ENCODE assay signal across 2 cellular contexts in the genomic region with DNA sequence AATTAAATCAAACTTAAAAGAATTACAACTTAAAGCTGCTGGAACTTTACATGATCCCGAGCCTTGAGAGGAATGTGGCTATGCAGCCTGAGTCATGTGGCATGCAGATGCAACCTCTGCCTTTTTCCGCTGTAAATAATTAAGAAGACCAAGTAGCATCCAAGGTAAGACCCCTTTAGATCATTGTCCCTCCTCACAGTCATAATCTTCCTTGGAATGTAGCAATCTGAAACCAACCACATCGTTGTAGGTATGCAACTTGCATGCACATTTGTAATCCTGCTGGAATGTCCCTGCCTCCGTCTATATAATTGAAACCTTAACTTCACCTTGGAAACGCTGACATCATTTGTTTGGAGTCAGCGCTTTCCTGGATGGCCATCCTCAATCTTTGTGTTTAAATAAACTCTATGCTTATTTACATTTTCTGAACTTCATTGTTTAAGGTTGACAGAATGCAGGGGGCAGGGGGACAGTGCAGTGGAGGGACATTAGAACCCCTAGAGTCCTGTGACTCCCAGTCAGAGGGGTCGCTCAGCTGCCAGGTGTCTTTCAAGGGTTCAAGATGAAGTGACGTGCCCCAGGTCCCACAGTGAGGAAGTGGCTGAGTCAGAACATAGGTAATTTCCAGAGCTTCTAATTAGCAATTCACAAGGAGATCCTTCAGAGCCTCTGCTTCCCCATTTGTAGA.
TF ChIP-seq lines count a peak whose summit lies in the region.

No MANE protein-coding gene starts in this region.

TF ChIP-seq in endothelial cell of umbilical vein, 7 proteins besides CTCF, POLR2A, EP300 and RAD21 (continued from another document):
- TF ChIP-seq FOS (IDR thresholded peaks at IDR 0.05; ENCODE audit: borderline replicate concordance, insufficient read depth, low read length) (no peak), POLR2AphosphoS5 (IDR thresholded peaks at IDR 0.05; ENCODE audit: insufficient read depth, low read depth, low read length) (no peak), JUN (IDR thresholded peaks at IDR 0.05; ENCODE audit: borderline replicate concordance, insufficient read depth, insufficient read length, low read depth) (peak; percentile 23)

TF ChIP-seq in neural cell, 6 proteins besides CTCF, POLR2A, EP300 and RAD21:
- TF ChIP-seq, protein P1, sequence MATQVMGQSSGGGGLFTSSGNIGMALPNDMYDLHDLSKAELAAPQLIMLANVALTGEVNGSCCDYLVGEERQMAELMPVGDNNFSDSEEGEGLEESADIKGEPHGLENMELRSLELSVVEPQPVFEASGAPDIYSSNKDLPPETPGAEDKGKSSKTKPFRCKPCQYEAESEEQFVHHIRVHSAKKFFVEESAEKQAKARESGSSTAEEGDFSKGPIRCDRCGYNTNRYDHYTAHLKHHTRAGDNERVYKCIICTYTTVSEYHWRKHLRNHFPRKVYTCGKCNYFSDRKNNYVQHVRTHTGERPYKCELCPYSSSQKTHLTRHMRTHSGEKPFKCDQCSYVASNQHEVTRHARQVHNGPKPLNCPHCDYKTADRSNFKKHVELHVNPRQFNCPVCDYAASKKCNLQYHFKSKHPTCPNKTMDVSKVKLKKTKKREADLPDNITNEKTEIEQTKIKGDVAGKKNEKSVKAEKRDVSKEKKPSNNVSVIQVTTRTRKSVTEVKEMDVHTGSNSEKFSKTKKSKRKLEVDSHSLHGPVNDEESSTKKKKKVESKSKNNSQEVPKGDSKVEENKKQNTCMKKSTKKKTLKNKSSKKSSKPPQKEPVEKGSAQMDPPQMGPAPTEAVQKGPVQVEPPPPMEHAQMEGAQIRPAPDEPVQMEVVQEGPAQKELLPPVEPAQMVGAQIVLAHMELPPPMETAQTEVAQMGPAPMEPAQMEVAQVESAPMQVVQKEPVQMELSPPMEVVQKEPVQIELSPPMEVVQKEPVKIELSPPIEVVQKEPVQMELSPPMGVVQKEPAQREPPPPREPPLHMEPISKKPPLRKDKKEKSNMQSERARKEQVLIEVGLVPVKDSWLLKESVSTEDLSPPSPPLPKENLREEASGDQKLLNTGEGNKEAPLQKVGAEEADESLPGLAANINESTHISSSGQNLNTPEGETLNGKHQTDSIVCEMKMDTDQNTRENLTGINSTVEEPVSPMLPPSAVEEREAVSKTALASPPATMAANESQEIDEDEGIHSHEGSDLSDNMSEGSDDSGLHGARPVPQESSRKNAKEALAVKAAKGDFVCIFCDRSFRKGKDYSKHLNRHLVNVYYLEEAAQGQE (IDR thresholded peaks at IDR 0.05; ENCODE audit: borderline replicate concordance) = no peak
- TF ChIP-seq SMC3 (conservative IDR thresholded peaks at IDR 0.05; ENCODE audit: poor library complexity) = no peak
- no peak for TF ChIP-seq POLR2AphosphoS5 (IDR thresholded peaks at IDR 0.05)
- TF ChIP-seq EZH2 (IDR thresholded peaks at IDR 0.05; ENCODE audit: borderline replicate concordance, insufficient read depth, low read length, poor library complexity, severe bottlenecking) = no peak
- peak; percentile 8 for TF ChIP-seq MXI1 (conservative IDR thresholded peaks at IDR 0.05; ENCODE audit: poor library complexity, severe bottlenecking)
- TF ChIP-seq TAF1 (IDR thresholded peaks at IDR 0.05; ENCODE audit: low read depth) = peak; percentile 10
